Comparison of ENCODE assay signal across 8 cellular contexts in genomic region chr12:55188974-55189556, GRCh38. TPM values are rescaled to one million over a fixed set of nuclear protein-coding genes. Genes with fewer than 3 reads are reported as not detected.
DNase-seq lines count a peak whose midpoint lies in the region; ATAC-seq and TF ChIP-seq lines count a peak whose summit lies in the region.

No MANE protein-coding gene starts in this region.

- DNase-seq in DMS53 (lab: John Stamatoyannopoulos, UW) = peak; percentile 85
- DNase-seq in NCI-H345 treated with DMSO at 0.1 percent for 48 hours (lab: John Stamatoyannopoulos, UW; ENCODE audit: unreplicated experiment) = peak; percentile 66
- DNase-seq in activated B cell treated with CpG ODN at 0.5 μM for 24 hours = no peak
- DNase-seq in fibroblast of the aortic adventitia (ENCODE audit: low read depth) = peak; percentile 86
- DNase-seq in non-pigmented ciliary epithelial cell (ENCODE audit: low read depth) = peak; percentile 56
- no peak for DNase-seq in ecto neural progenitor cell (ENCODE audit: low spot score)

- no peak overlapping the region for H3K4me3 ChIP-seq in fibroblast of the aortic adventitia (ENCODE audit: low read depth, low read length)

- POLR2A ChIA-PET in activated B cell treated with CpG ODN at 0.5 μM for 24 hours (lab: Charles Lee) = interaction anchor here (0.7 kb wide), 1 partner anchor 470 kb away, joined by 3 read pairs; no protein-coding TSS in a partner anchor

- H3K4me1 Mint-ChIP-seq in activated B cell treated with CpG ODN at 0.5 μM for 24 hours = no peaks in the 10 kb centered on the region

- peaks cover 6% of the 10 kb centered on the region for H3K27me3 Mint-ChIP-seq in activated B cell treated with CpG ODN at 0.5 μM for 24 hours

- TF ChIP-seq CTCF in activated B cell treated with CpG ODN at 0.5 μM for 24 hours (IDR thresholded peaks at IDR 0.05) = peak; percentile 87
- TF ChIP-seq CTCF in fibroblast of the aortic adventitia (IDR thresholded peaks at IDR 0.05; ENCODE audit: insufficient read depth, low read length) = peak; percentile 74

- H3K27ac Mint-ChIP-seq in activated B cell treated with CpG ODN at 0.5 μM for 24 hours = no peak overlapping the region

- no peaks in the 10 kb centered on the region for H3K36me3 Mint-ChIP-seq in activated B cell treated with CpG ODN at 0.5 μM for 24 hours (ENCODE audit: low read depth)

- CTCF ChIA-PET in activated B cell treated with CpG ODN at 0.5 μM for 24 hours (lab: Charles Lee) = interaction anchor here (0.8 to 3.4 kb wide), 9 partner anchors 45 to 751 kb away, joined by 3 to 49 read pairs (median 3); no protein-coding TSS in a partner anchor

- no peaks in the 10 kb centered on the region for H3K9me3 Mint-ChIP-seq in activated B cell treated with CpG ODN at 0.5 μM for 24 hours

- intact Hi-C loops in activated B cell treated with CpG ODN at 0.5 μM for 24 hours (cut with micrococcal nuclease) = loop anchor here (1.0 kb wide), 3 partner anchors 430 to 548 kb away; no protein-coding TSS in a partner anchor

- H3K4me3 Mint-ChIP-seq in activated B cell treated with CpG ODN at 0.5 μM for 24 hours = no peak overlapping the region

- peak; percentile 89 for ATAC-seq in GM19372 (IDR thresholded peaks at IDR 0.05; ENCODE audit: low read depth, unreplicated experiment)
- peak; percentile 86 for ATAC-seq in HG03457 (IDR thresholded peaks at IDR 0.05; ENCODE audit: unreplicated experiment)
- ATAC-seq in activated B cell treated with CpG ODN at 0.5 μM for 24 hours (ENCODE audit: low read depth) = peak; percentile 81

RNA-seq across cellular contexts. Expression of gene OR10A7, which starts 31.8 kb away (rescaled TPM):
- total RNA-seq in activated B cell treated with CpG ODN at 0.5 μM for 24 hours (not detected in 2 replicates), fibroblast of the aortic adventitia (ENCODE audit: low replicate concordance) (not detected in 2 replicates)

RNA-seq across cellular contexts. Expression of gene OR6C74, which starts 55.3 kb away (rescaled TPM):
- not detected in 2 replicates for total RNA-seq in activated B cell treated with CpG ODN at 0.5 μM for 24 hours
- not detected in 2 replicates for total RNA-seq in fibroblast of the aortic adventitia (ENCODE audit: low replicate concordance)

Comparison
In these comparisons a context has a peak if more than half of its experiments do, and no peak if none do; other contexts are left out.
1. DNase-seq: peak in DMS53 (single experiment), NCI-H345 treated with DMSO at 0.1 percent for 48 hours (single experiment), fibroblast of the aortic adventitia (single experiment) and non-pigmented ciliary epithelial cell (single experiment); none in activated B cell treated with CpG ODN at 0.5 μM for 24 hours (single experiment) and ecto neural progenitor cell (single experiment).
2. Peak in every context shown above with its lines, with median percentiles within 50 percentile points of each other: ATAC-seq.